ENCODE assay signal across 8 cellular contexts in the genomic region with DNA sequence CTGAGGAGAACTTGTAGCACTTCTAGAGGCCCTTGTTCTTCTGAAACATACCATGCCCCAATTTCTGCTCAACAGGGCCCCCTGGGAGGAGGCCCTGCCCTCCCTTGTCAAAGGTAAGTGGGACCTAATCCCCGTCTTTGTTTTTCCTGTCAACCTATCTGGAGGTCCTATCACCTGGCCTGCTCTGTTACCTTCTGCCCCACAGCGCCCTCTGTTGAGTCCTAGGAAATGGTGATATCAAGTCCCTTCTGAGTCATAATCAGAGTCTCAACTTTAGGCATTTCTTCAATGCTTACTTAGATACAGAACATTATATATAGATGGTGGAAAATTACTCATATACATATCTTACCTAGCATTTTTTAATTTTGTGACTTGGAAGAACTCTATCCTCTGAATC. TPM values are rescaled to one million over a fixed set of nuclear protein-coding genes. Genes with fewer than 3 reads are reported as not detected.
DNase-seq lines count a peak whose midpoint lies in the region; ATAC-seq lines count a peak whose summit lies in the region.
"Had no signal": no experiment of that assay in that cellular context is flagged by ENCODE, and none has a peak within 500 bp of the region (broad histone marks: within the 10 kb centered on the region; RNA-seq: fewer than 3 reads in every experiment).

No MANE protein-coding gene starts in this region.

- peak; percentile 25 for DNase-seq in ELF-1 (ENCODE audit: low read depth, low spot score)
- DNase-seq in NCI-H1048 (lab: John Stamatoyannopoulos, UW): peak; percentile 40
- peak; percentile 81 for DNase-seq in iPS-NIHi7 (ENCODE audit: extremely low spot score)
- DNase-seq in ureter (ENCODE audit: low spot score): no peak
- no peak for DNase-seq in NCI-H2171 (lab: John Stamatoyannopoulos, UW)
- no peak for DNase-seq in substantia nigra (lab: John Stamatoyannopoulos, UW)

- ATAC-seq in GM19035 (IDR thresholded peaks at IDR 0.05; ENCODE audit: unreplicated experiment): peak; percentile 53

- no peak overlapping the region for H3K27ac ChIP-seq in substantia nigra (ENCODE audit: low read depth, low read length, poor library complexity, severe bottlenecking)

RNA-seq across cellular contexts. Expression of gene FCRL4, which starts 28.2 kb away (rescaled TPM):
- total RNA-seq in ureter: not detected
- total RNA-seq: lung microvascular endothelial cell had no signal

Comparison
In these comparisons a context has a peak if more than half of its experiments do, and no peak if none do; other contexts are left out.
1. DNase-seq: peak in ELF-1 (single experiment), NCI-H1048 (single experiment) and iPS-NIHi7 (single experiment); none in ureter (single experiment), NCI-H2171 (single experiment) and substantia nigra (0 of 49).